ENCODE assay signal across 8 cellular contexts in genomic region chr11:65135633-65136145, GRCh38. TPM values are rescaled to one million over a fixed set of nuclear protein-coding genes. Genes with fewer than 3 reads are reported as not detected.
DNase-seq lines count a peak whose midpoint lies in the region; ATAC-seq and TF ChIP-seq lines count a peak whose summit lies in the region.

No MANE protein-coding gene starts in this region.

- peak overlapping the region; percentile 99 to 100 (median 99) for H3K9ac ChIP-seq in skeletal muscle tissue (ENCODE audit: low read depth in 1 of 3, low read length in 3 of 3)

- H3K9me3 ChIP-seq in HEK293 (ENCODE audit: control insufficient read depth, insufficient read depth, low read depth, low read length) (no peaks in the 10 kb centered on the region), skeletal muscle tissue (ENCODE audit: control insufficient read depth in 3 of 3, low read length in 3 of 3) (no peaks in the 10 kb centered on the region)

- H3K4me1 ChIP-seq in HEK293 (ENCODE audit: control insufficient read depth, insufficient read depth, low read length) (no peaks in the 10 kb centered on the region; the same call in 1 of the 2 replicates), skeletal muscle tissue (ENCODE audit: control insufficient read depth in 3 of 3, insufficient read depth in 3 of 3, low read length in 3 of 3) (peaks cover 35 to 51% (median 35%) of the 10 kb centered on the region in 3 donors)

- TF ChIP-seq CTCF in HEK293 (tag by site-specific recombination; IDR thresholded peaks at IDR 0.05): no peak
- TF ChIP-seq CTCF in WTC11 (IDR thresholded peaks at IDR 0.05): no peak
- TF ChIP-seq CTCF in glutamatergic neuron (IDR thresholded peaks at IDR 0.05; ENCODE audit: partially characterized antibody, unreplicated experiment): no peak

- H3K27me3 Mint-ChIP-seq in WTC11 (ENCODE audit: low read depth) (no peaks in the 10 kb centered on the region; the same call in 1 of the 2 replicates), glutamatergic neuron (ENCODE audit: unreplicated experiment) (peaks cover 6% of the 10 kb centered on the region)

- no peak for ATAC-seq in WTC11
- no peak for ATAC-seq in GM18517 (IDR thresholded peaks at IDR 0.05; ENCODE audit: unreplicated experiment)
- ATAC-seq in GM19467 (IDR thresholded peaks at IDR 0.05; ENCODE audit: unreplicated experiment): no peak

- H3K36me3 ChIP-seq in HEK293 (ENCODE audit: control insufficient read depth in 2 of 2, insufficient read depth in 1 of 2, low read length in 2 of 2) (peaks cover 0 to 25% of the 10 kb centered on the region in 2 experiments; a peak in 1 of 3 replicates), skeletal muscle tissue (ENCODE audit: control insufficient read depth in 3 of 3, insufficient read depth in 3 of 3, low read length in 3 of 3) (peaks cover 24 to 27% (median 25%) of the 10 kb centered on the region in 3 donors)

- DNase-seq in WTC11 (ENCODE audit: low spot score) (no peak), glutamatergic neuron (no peak), NCI-H2171 (lab: John Stamatoyannopoulos, UW) (no peak), ureter (ENCODE audit: low spot score) (no peak)

- H3K27ac ChIP-seq in HEK293 (ENCODE audit: extremely low read depth, low read depth, low read length) (peak overlapping the region; percentile 83), skeletal muscle tissue (ENCODE audit: low read depth, low read length) (peak overlapping the region; percentile 100)

- H3K9me3 Mint-ChIP-seq in WTC11 (no peaks in the 10 kb centered on the region), glutamatergic neuron (ENCODE audit: unreplicated experiment) (peaks cover 9% of the 10 kb centered on the region)

- H3K36me3 Mint-ChIP-seq in WTC11 (peaks cover 15% of the 10 kb centered on the region), glutamatergic neuron (ENCODE audit: unreplicated experiment) (no peaks in the 10 kb centered on the region)

- CTCF ChIA-PET in HEK293 (lab: Yijun Ruan, JAX): interaction anchor here (0.5 to 2.3 kb wide), 10 partner anchors 8 to 1163 kb away, joined by 3 to 7 read pairs (median 3); partner anchors contain the start of genes ARL2 and CAPN1
- CTCF ChIA-PET in WTC11 (lab: Charles Lee): interaction anchor here (0.9 to 3.7 kb wide), 15 partner anchors 12 to 456 kb away, joined by 3 to 40 read pairs (median 7); partner anchors contain the start of genes BATF2, CAPN1, CDC42EP2 and FAU

- peaks cover 18% of the 10 kb centered on the region for H3K4me1 Mint-ChIP-seq in WTC11
- H3K4me1 Mint-ChIP-seq in glutamatergic neuron (ENCODE audit: low read depth, unreplicated experiment): peaks cover 15% of the 10 kb centered on the region

- no peaks in the 10 kb centered on the region for H3K27me3 ChIP-seq in skeletal muscle tissue (ENCODE audit: control insufficient read depth in 3 of 3, insufficient read depth in 3 of 3, low read length in 3 of 3)

- H3K27ac Mint-ChIP-seq in WTC11 (peak overlapping the region; percentile 100), glutamatergic neuron (ENCODE audit: unreplicated experiment) (peak overlapping the region; percentile 99)

- POLR2A ChIA-PET in HEK293 (lab: Yijun Ruan, JAX): interaction anchor here (0.5 to 4.5 kb wide), 18 partner anchors 9 to 363 kb away, joined by 3 to 57 read pairs (median 6); partner anchors contain the start of genes ARL2, CAPN1, FAU and MALAT1
- POLR2A ChIA-PET in WTC11 (lab: Charles Lee): interaction anchor here (0.7 to 2.1 kb wide), 8 partner anchors 14 to 115 kb away, joined by 3 to 20 read pairs (median 4); partner anchors contain the start of genes CAPN1, FAU, MRPL49 and TM7SF2

- peak overlapping the region; percentile 98 for H3K4me3 Mint-ChIP-seq in WTC11
- H3K4me3 Mint-ChIP-seq in glutamatergic neuron (ENCODE audit: unreplicated experiment): peak overlapping the region; percentile 97

- H3K4me3 ChIP-seq in HEK293 (ENCODE audit: low read depth, low read length) (no peak overlapping the region), skeletal muscle tissue (ENCODE audit: low read length in 3 of 3) (peak overlapping the region; percentile 93 to 98 (median 94))

TF ChIP-seq in HEK293, 187 proteins besides CTCF, POLR2A, EP300 and RAD21:
- TF ChIP-seq SCRT1 (tag by site-specific recombination; IDR thresholded peaks at IDR 0.05; ENCODE audit: borderline replicate concordance) (peak; percentile 89), GLIS1 (tag by site-specific recombination; IDR thresholded peaks at IDR 0.05) (no peak), ZNF664 (tag by site-specific recombination; IDR thresholded peaks at IDR 0.05) (no peak; the same call in none of the 2 replicates), ZNF549 (tag by site-specific recombination; IDR thresholded peaks at IDR 0.05) (no peak), SCRT2 (tag by site-specific recombination; IDR thresholded peaks at IDR 0.05) (peak; percentile 95)
- TF ChIP-seq, protein P1, sequence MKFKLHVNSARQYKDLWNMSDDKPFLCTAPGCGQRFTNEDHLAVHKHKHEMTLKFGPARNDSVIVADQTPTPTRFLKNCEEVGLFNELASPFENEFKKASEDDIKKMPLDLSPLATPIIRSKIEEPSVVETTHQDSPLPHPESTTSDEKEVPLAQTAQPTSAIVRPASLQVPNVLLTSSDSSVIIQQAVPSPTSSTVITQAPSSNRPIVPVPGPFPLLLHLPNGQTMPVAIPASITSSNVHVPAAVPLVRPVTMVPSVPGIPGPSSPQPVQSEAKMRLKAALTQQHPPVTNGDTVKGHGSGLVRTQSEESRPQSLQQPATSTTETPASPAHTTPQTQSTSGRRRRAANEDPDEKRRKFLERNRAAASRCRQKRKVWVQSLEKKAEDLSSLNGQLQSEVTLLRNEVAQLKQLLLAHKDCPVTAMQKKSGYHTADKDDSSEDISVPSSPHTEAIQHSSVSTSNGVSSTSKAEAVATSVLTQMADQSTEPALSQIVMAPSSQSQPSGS (tag by site-specific recombination; IDR thresholded peaks at IDR 0.05; ENCODE audit: low read depth): no peak

TF ChIP-seq in WTC11, 78 proteins besides CTCF, POLR2A, EP300 and RAD21:
- TF ChIP-seq JUN (CRISPR knock-in tag; IDR thresholded peaks at IDR 0.05) (no peak), CREM (CRISPR knock-in tag; IDR thresholded peaks at IDR 0.05) (no peak), FOXK1 (CRISPR knock-in tag; IDR thresholded peaks at IDR 0.05) (no peak), ZMAT4 (CRISPR knock-in tag; IDR thresholded peaks at IDR 0.05) (no peak)

RNA-seq across cellular contexts. Expression of gene SYVN1, which starts 1.4 kb away (rescaled TPM):
- total RNA-seq in WTC11 (2021) (27.6 to 34.8 TPM (median 31.8 TPM) in 3 replicates), glutamatergic neuron (ENCODE audit: unreplicated experiment) (54.7 TPM), skeletal muscle tissue (19.8 TPM), ureter (76.2 TPM)

RNA-seq across cellular contexts. Expression of gene MRPL49, which starts 13.6 kb away (rescaled TPM):
- total RNA-seq in WTC11 (2021): 51.3 to 55.9 TPM (median 53.3 TPM) in 3 replicates
- 32.9 TPM for total RNA-seq in glutamatergic neuron (ENCODE audit: unreplicated experiment)
- 21.4 TPM for total RNA-seq in skeletal muscle tissue
- total RNA-seq in ureter: 49.8 TPM

RNA-seq across cellular contexts. Expression of gene FAU, which starts 13.8 kb away (rescaled TPM):
- 951 to 991 TPM (median 985 TPM) in 3 replicates for total RNA-seq in WTC11 (2021)
- total RNA-seq in glutamatergic neuron (ENCODE audit: unreplicated experiment): 560 TPM
- total RNA-seq in skeletal muscle tissue: 292 TPM
- total RNA-seq in ureter: 999 TPM

RNA-seq across cellular contexts. Expression of gene ZNHIT2, which starts 18.2 kb away (rescaled TPM):
- total RNA-seq in WTC11 (2021) (15.9 to 18.3 TPM (median 16.7 TPM) in 3 replicates), glutamatergic neuron (ENCODE audit: unreplicated experiment) (4.1 TPM), skeletal muscle tissue (4.2 TPM), ureter (13.7 TPM)

RNA-seq across cellular contexts. Expression of gene TM7SF2, which starts 24.0 kb away (rescaled TPM):
- total RNA-seq in WTC11 (2021) (63.8 to 74.9 TPM (median 71.5 TPM) in 3 replicates), glutamatergic neuron (ENCODE audit: unreplicated experiment) (241 TPM), skeletal muscle tissue (8.4 TPM), ureter (37.5 TPM)
